Comparison of ENCODE assay signal across 8 cellular contexts in genomic region chr6:136792066-136792944, GRCh38.
A peak's percentile ranks its signal among the peaks of the same experiment; 100 is the strongest.
DNase-seq lines count a peak whose midpoint lies in the region; ATAC-seq lines count a peak whose summit lies in the region.

MAP3K5 (minus strand) TSS chr6:136792477; CDS start chr6:136792157, 320 bp downstream.

- DNase-seq in AG08395 (ENCODE audit: low spot score): peak; percentile 44
- DNase-seq in NCI-H2196 treated with DMSO at 0.1 percent for 48 hours (lab: John Stamatoyannopoulos, UW; ENCODE audit: unreplicated experiment): peak; percentile 88
- DNase-seq in activated CD4-positive, CD25-positive, alpha-beta regulatory T cell (lab: John Stamatoyannopoulos, UW): peak; percentile 80 to 90 (median 85)
- DNase-seq in caudate nucleus (lab: John Stamatoyannopoulos, UW): peak in 54 of 61 donors; percentile 16 to 85 (median 68)
- DNase-seq in kidney glomerular epithelial cell (lab: John Stamatoyannopoulos, UW): peak; percentile 77
- peak; percentile 82 to 87 for DNase-seq in stimulated activated CD4-positive, alpha-beta T cell treated with anti-CD3 and anti-CD28 coated beads, Interleukin-1b, Interleukin-23, amount 100 ng/mL, for 1 hour (ENCODE audit: low read depth in 2 of 2)

- ATAC-seq in GM18867 (IDR thresholded peaks at IDR 0.05; ENCODE audit: unreplicated experiment) (peak; percentile 64), HG03097 (IDR thresholded peaks at IDR 0.05; ENCODE audit: low FRiP score, unreplicated experiment) (peak; percentile 59)

- peak within 1 kb of the TSS; percentile 95 for H3K27ac ChIP-seq in caudate nucleus (ENCODE audit: low read depth, low read length)

Comparison
In these comparisons a context has a peak if more than half of its experiments do, and no peak if none do; other contexts are left out.
1. Peak in every context shown above with its lines: DNase-seq, ATAC-seq and H3K27ac ChIP-seq.